Comparison of ENCODE assay signal across 14 cellular contexts in genomic region chr13:95100525-95101121, GRCh38.
DNase-seq lines count a peak whose midpoint lies in the region; ATAC-seq, FAIRE-seq and TF ChIP-seq lines count a peak whose summit lies in the region.
"Had no signal": no experiment of that assay in that cellular context is flagged by ENCODE, and none has a peak within 500 bp of the region (broad histone marks: within the 10 kb centered on the region; RNA-seq: fewer than 3 reads in every experiment).

No MANE protein-coding gene starts in this region.

- H3K27me3 Mint-ChIP-seq in HFFc6 (ENCODE audit: insufficient read depth) (no peaks in the 10 kb centered on the region; the same call in 1 of the 2 replicates), immature natural killer cell (ENCODE audit: low read depth in 3 of 3) (peaks cover 0 to 3% (median 0%) of the 10 kb centered on the region in 3 donors)
- H3K27me3 Mint-ChIP-seq: activated naive CD8-positive, alpha-beta T cell treated with anti-CD3 and anti-CD28 coated beads, Interleukin-2, amount 50 U/mL, for 24 hours had no signal

- peaks cover 6% of the 10 kb centered on the region; the same call in 1 of the 2 replicates for H3K9me3 Mint-ChIP-seq in HFFc6
- peaks cover 0 to 12% (median 10%) of the 10 kb centered on the region in 6 donors for H3K9me3 Mint-ChIP-seq in immature natural killer cell

- intact Hi-C loops in kidney (cut with DNase I) = no loop called here

- H3K27ac Mint-ChIP-seq in HFFc6 (peak overlapping the region; percentile 99), immature natural killer cell (no peak overlapping the region)
- H3K27ac Mint-ChIP-seq: activated naive CD8-positive, alpha-beta T cell treated with anti-CD3 and anti-CD28 coated beads, Interleukin-2, amount 50 U/mL, for 24 hours had no signal

- no peak for DNase-seq in AG04450 (ENCODE audit: low read depth, low spot score)
- DNase-seq in HFFc6 = peak; percentile 96
- peak; percentile 58 for DNase-seq in T1000 (lab: John Stamatoyannopoulos, UW)
- DNase-seq in fibroblast of the aortic adventitia (ENCODE audit: low read depth) = peak; percentile 31
- DNase-seq in NCI-H69 (lab: John Stamatoyannopoulos, UW) = no peak
- DNase-seq in kidney = no peak
- no peak for DNase-seq in immature natural killer cell
- DNase-seq: activated naive CD8-positive, alpha-beta T cell treated with anti-CD3 and anti-CD28 coated beads, Interleukin-2, amount 50 U/mL, for 24 hours; H9; SIG-M5; sigmoid colon had no signal

- POLR2A ChIA-PET in AG04450 (lab: Yijun Ruan, JAX) = interaction anchor here (0.7 kb wide), 1 partner anchor 9 kb away, joined by 5 read pairs; no protein-coding TSS in a partner anchor

- H3K4me3 ChIP-seq in AG04450 (ENCODE audit: low read depth, low read length) (no peak overlapping the region), fibroblast of the aortic adventitia (ENCODE audit: low read depth, low read length) (no peak overlapping the region), kidney (ENCODE audit: low read length in 2 of 2) (no peak overlapping the region)
- H3K4me3 ChIP-seq: sigmoid colon had no signal

- H3K36me3 ChIP-seq in kidney (ENCODE audit: control insufficient read depth in 1 of 2, insufficient read depth in 2 of 2, low read length in 2 of 2) = no peaks in the 10 kb centered on the region

- FAIRE-seq in kidney (lab: Jason Lieb, UNC) = no peak
- FAIRE-seq: D721Med had no signal

- no peak overlapping the region for H3K9ac ChIP-seq in kidney (ENCODE audit: low read length in 2 of 2)

- H3K4me3 Mint-ChIP-seq in HFFc6 (peak overlapping the region; percentile 77), immature natural killer cell (no peak overlapping the region)
- H3K4me3 Mint-ChIP-seq: activated naive CD8-positive, alpha-beta T cell treated with anti-CD3 and anti-CD28 coated beads, Interleukin-2, amount 50 U/mL, for 24 hours; H9 had no signal

- H3K36me3 Mint-ChIP-seq in HFFc6 (ENCODE audit: low read depth) (peaks cover 53% of the 10 kb centered on the region), immature natural killer cell (peaks cover 19 to 30% (median 20%) of the 10 kb centered on the region in 3 donors)

- H3K9me3 ChIP-seq in AG04450 (ENCODE audit: control insufficient read depth, insufficient read depth, low read length) (peaks cover 4% of the 10 kb centered on the region), kidney (ENCODE audit: control insufficient read depth in 1 of 2, low read length in 2 of 2) (no peaks in the 10 kb centered on the region)
- H3K9me3 ChIP-seq: sigmoid colon had no signal

- H3K4me1 ChIP-seq in kidney (ENCODE audit: control insufficient read depth in 1 of 2, insufficient read depth in 1 of 2, low read depth in 1 of 2, low read length in 2 of 2) = no peaks in the 10 kb centered on the region
- H3K4me1 ChIP-seq: sigmoid colon had no signal

- H3K27ac ChIP-seq in AG04450 (ENCODE audit: low read depth, low read length) (peak overlapping the region; percentile 55), kidney (ENCODE audit: low read depth in 2 of 2, low read length in 2 of 2) (no peak overlapping the region)
- H3K27ac ChIP-seq: HL-60, sigmoid colon had no signal

- TF ChIP-seq CTCF in AG04450 (IDR thresholded peaks at IDR 0.05; ENCODE audit: low read depth, low read length) (no peak), HFFc6 (IDR thresholded peaks at IDR 0.05) (no peak), fibroblast of the aortic adventitia (IDR thresholded peaks at IDR 0.05; ENCODE audit: insufficient read depth, low read length) (no peak), kidney (IDR thresholded peaks at IDR 0.05; ENCODE audit: borderline replicate concordance, extremely low read depth, insufficient read depth) (no peak)

- CTCF ChIA-PET in AG04450 (lab: Charles Lee) = interaction anchor here (0.9 to 1.5 kb wide), 2 partner anchors 9 to 39 kb away, joined by 4 to 14 read pairs; no protein-coding TSS in a partner anchor

- no peak for ATAC-seq in GM18858 (IDR thresholded peaks at IDR 0.05; ENCODE audit: unreplicated experiment)
- ATAC-seq: activated naive CD8-positive, alpha-beta T cell treated with anti-CD3 and anti-CD28 coated beads, Interleukin-2, amount 50 U/mL, for 24 hours had no signal

- H3K4me1 Mint-ChIP-seq in HFFc6 (ENCODE audit: low read depth) (peaks cover 32% of the 10 kb centered on the region), immature natural killer cell (no peaks in the 10 kb centered on the region)
- H3K4me1 Mint-ChIP-seq: activated naive CD8-positive, alpha-beta T cell treated with anti-CD3 and anti-CD28 coated beads, Interleukin-2, amount 50 U/mL, for 24 hours had no signal

- no peaks in the 10 kb centered on the region for H3K27me3 ChIP-seq in AG04450 (ENCODE audit: control insufficient read depth, insufficient read depth, low read length)
- H3K27me3 ChIP-seq: sigmoid colon had no signal

Comparison
In these comparisons a context has a peak if more than half of its experiments do, and no peak if none do; other contexts are left out.
1. DNase-seq: peak in HFFc6 (single experiment), T1000 (single experiment) and fibroblast of the aortic adventitia (single experiment); none in AG04450 (single experiment), NCI-H69 (single experiment), kidney (single experiment) and immature natural killer cell (0 of 3).